In genomic region chr3:183584246-183584913, GRCh38 we compare ENCODE assay signal across 9 cellular contexts. TPM values are rescaled to one million over a fixed set of nuclear protein-coding genes. Genes with fewer than 3 reads are reported as not detected.
DNase-seq lines count a peak whose midpoint lies in the region; ATAC-seq, FAIRE-seq and TF ChIP-seq lines count a peak whose summit lies in the region.
"Had no signal": no experiment of that assay in that cellular context is flagged by ENCODE, and none has a peak within 500 bp of the region (broad histone marks: within the 10 kb centered on the region; RNA-seq: fewer than 3 reads in every experiment).

No MANE protein-coding gene starts in this region.

- H3K36me3 ChIP-seq in brain microvascular endothelial cell (replicated peaks) (no peaks in the 10 kb centered on the region), liver (ENCODE audit: control insufficient read depth in 4 of 4, insufficient read depth in 3 of 4, low read depth in 1 of 4, low read length in 3 of 4) (no peaks in the 10 kb centered on the region), stomach smooth muscle (ENCODE audit: control insufficient read depth in 2 of 2, insufficient read depth in 2 of 2, low read length in 2 of 2) (no peaks in the 10 kb centered on the region)

- TF ChIP-seq CTCF in brain microvascular endothelial cell (IDR thresholded peaks at IDR 0.05; ENCODE audit: low read depth, low read length, missing control alignments): no peak
- no peak for TF ChIP-seq CTCF in liver (IDR thresholded peaks at IDR 0.05; ENCODE audit: low read depth, low read length, missing input control)

- no peaks in the 10 kb centered on the region for H3K27me3 ChIP-seq in brain microvascular endothelial cell (replicated peaks)
- no peaks in the 10 kb centered on the region for H3K27me3 ChIP-seq in liver (ENCODE audit: control insufficient read depth in 4 of 4, insufficient read depth in 4 of 4, low read length in 3 of 4)
- no peaks in the 10 kb centered on the region for H3K27me3 ChIP-seq in stomach smooth muscle (ENCODE audit: control insufficient read depth in 1 of 2, insufficient read depth in 2 of 2, low read length in 2 of 2)

- H3K9me3 ChIP-seq in liver (ENCODE audit: control insufficient read depth in 4 of 4, low read length in 3 of 4) (no peaks in the 10 kb centered on the region), stomach smooth muscle (ENCODE audit: control insufficient read depth in 2 of 2, low read length in 2 of 2) (no peaks in the 10 kb centered on the region)

- 74% methylated on average over 7 of the region's 7 CpGs for WGBS in liver

- no peak for ATAC-seq in GM21528 (IDR thresholded peaks at IDR 0.05; ENCODE audit: low FRiP score, unreplicated experiment)

- H3K4me1 ChIP-seq in liver (ENCODE audit: control insufficient read depth in 4 of 4, insufficient read depth in 4 of 4, low read length in 3 of 4): peaks cover 8 to 32% (median 30%) of the 10 kb centered on the region in 4 donors
- H3K4me1 ChIP-seq in stomach smooth muscle (ENCODE audit: control insufficient read depth, insufficient read depth, low read length): peaks cover 14% of the 10 kb centered on the region

- H3K9ac ChIP-seq in liver (ENCODE audit: low read depth in 1 of 2, low read length in 2 of 2): no peak overlapping the region
- H3K9ac ChIP-seq in stomach smooth muscle (ENCODE audit: low read length in 2 of 2): no peak overlapping the region

- H3K4me3 ChIP-seq in brain microvascular endothelial cell (ENCODE audit: low read depth, low read length) (no peak overlapping the region), liver (ENCODE audit: low read depth in 1 of 3, low read length in 3 of 3) (no peak overlapping the region), stomach smooth muscle (ENCODE audit: low read length in 2 of 2) (peak overlapping the region in 1 of 2 donors; percentile 1)

- in situ Hi-C loops in brain microvascular endothelial cell (cut with HindIII; ENCODE audit: low pct_ligation_motif_present, low sequenced_read_pairs): no loop called here

- no peak for TF ChIP-seq RAD21 in liver (IDR thresholded peaks at IDR 0.05)

- DNase-seq in LHCN-M2 (ENCODE audit: low read depth): peak; percentile 90
- DNase-seq in brain microvascular endothelial cell: peak; percentile 50
- no peak for DNase-seq in HPDE6-E6E7 (ENCODE audit: extremely low spot score)
- no peak for DNase-seq in NCI-H1092 (lab: John Stamatoyannopoulos, UW)
- no peak for DNase-seq in GM12892 (ENCODE audit: insufficient read length)

- no peak overlapping the region for H3K27ac ChIP-seq in brain microvascular endothelial cell
- peak overlapping the region; percentile 15 to 57 for H3K27ac ChIP-seq in liver (ENCODE audit: low read depth in 1 of 2, low read length in 2 of 2)
- H3K27ac ChIP-seq in stomach smooth muscle (ENCODE audit: low read length): peak overlapping the region; percentile 46

- no peak for FAIRE-seq in GM12892 (lab: Jason Lieb, UNC)
- FAIRE-seq: frontal cortex had no signal

- no peak for TF ChIP-seq POLR2A in GM12892 (IDR thresholded peaks at IDR 0.05; ENCODE audit: low read depth, low read length)

TF ChIP-seq in liver, 16 proteins besides CTCF, POLR2A, EP300 and RAD21:
- TF ChIP-seq ZBTB33 (IDR thresholded peaks at IDR 0.05): no peak
- peak; percentile 8 for TF ChIP-seq SP1 (IDR thresholded peaks at IDR 0.05)
- no peak for TF ChIP-seq HNF4G (IDR thresholded peaks at IDR 0.05)
- peak; percentile 70 for TF ChIP-seq NR2F2 (IDR thresholded peaks at IDR 0.05)
- TF ChIP-seq REST (IDR thresholded peaks at IDR 0.05): no peak

RNA-seq across cellular contexts. Expression of gene KLHL6, which starts 28.9 kb away (rescaled TPM):
- not detected in 2 replicates for total RNA-seq in LHCN-M2 (2014; rRNA removed)
- not detected for polyA plus RNA-seq in LHCN-M2 (2012)
- total RNA-seq in liver: 1 to 10 TPM; 1.6 to 3.8 TPM
- polyA plus RNA-seq in liver: under 1 TPM; 0.42 to 0.44 TPM
- 13.2 TPM for polyA plus RNA-seq in GM12892 (2012; ENCODE audit: missing spikeins)

RNA-seq across cellular contexts. Expression of gene KLHL24, which starts 51.0 kb away (rescaled TPM):
- 15.3 and 20.3 TPM in 2 replicates for total RNA-seq in LHCN-M2 (2014; rRNA removed)
- 3.7 TPM for polyA plus RNA-seq in LHCN-M2 (2012)
- total RNA-seq in liver: 10 to 100 TPM; 20.6 to 81.8 TPM
- 10 to 100 TPM in 1 of 2 donors, 1 to 10 TPM in 1; 6.4 to 16.2 TPM for polyA plus RNA-seq in liver
- 5.8 TPM for polyA plus RNA-seq in GM12892 (2012; ENCODE audit: missing spikeins)

Comparison
In these comparisons a context has a peak if more than half of its experiments do, and no peak if none do; other contexts are left out.
1. DNase-seq: peak in LHCN-M2 (single experiment) and brain microvascular endothelial cell (single experiment); none in HPDE6-E6E7 (single experiment), NCI-H1092 (single experiment) and GM12892 (single experiment).